9 cellular contexts compared by ENCODE assay signal in genomic region chr2:33452545-33452944, GRCh38.
"Had no signal": no experiment of that assay in that cellular context is flagged by ENCODE, and none has a peak within 500 bp of the region (broad histone marks: within the 10 kb centered on the region; RNA-seq: fewer than 3 reads in every experiment).

No MANE protein-coding gene starts in this region.

- DNase-seq: GM23248, H7, HFFc6, KBM-7 had no signal

- H2AFZ ChIP-seq: GM23248 had no signal

- H3K27ac ChIP-seq: GM23248, HL-60, KMS-11 had no signal

- H3K27ac Mint-ChIP-seq: HFFc6 had no signal

- H3K4me1 ChIP-seq: HAP-1 had no signal

- H3K9ac ChIP-seq: GM23248, KMS-11 had no signal

- H3K4me2 ChIP-seq: KMS-11 had no signal

- H3K36me3 ChIP-seq: HAP-1 had no signal

- H3K27me3 Mint-ChIP-seq: IgD-negative memory B cell had no signal

- H3K9me3 ChIP-seq: HAP-1 had no signal

- H3K4me3 Mint-ChIP-seq: HFFc6, IgD-negative memory B cell had no signal

- H3K4me3 ChIP-seq: GM23248, HAP-1 had no signal

- ATAC-seq: HCT116 had no signal
